26 cellular contexts compared by ENCODE assay signal in genomic region chr1:91133240-91133639, GRCh38.
A peak's percentile ranks its signal among the peaks of the same experiment; 100 is the strongest.
DNase-seq lines count a peak whose midpoint lies in the region; ATAC-seq, FAIRE-seq and TF ChIP-seq lines count a peak whose summit lies in the region.
"Had no signal": no experiment of that assay in that cellular context is flagged by ENCODE, and none has a peak within 500 bp of the region (broad histone marks: within the 10 kb centered on the region; RNA-seq: fewer than 3 reads in every experiment).

No MANE protein-coding gene starts in this region.

- intact Hi-C loops in colonic mucosa (cut with DNase I) (no loop called here), mucosa of descending colon (cut with DNase I, micrococcal nuclease) (no loop called here), heart right ventricle (cut with DNase I) (no loop called here)

- H3K4me3 ChIP-seq in GM23338 (no peak overlapping the region), colonic mucosa (no peak overlapping the region), mucosa of descending colon (no peak overlapping the region), subcutaneous abdominal adipose tissue (ENCODE audit: low read depth in 1 of 5, low read length in 5 of 5) (peak overlapping the region in 2 of 5 donors; percentile 3 to 43), heart right ventricle (no peak overlapping the region)
- H3K4me3 ChIP-seq in CD8-positive, alpha-beta memory T cell (ENCODE audit: low read length): no peak overlapping the region
- H3K4me3 ChIP-seq: BLaER1, GM12878, HAP-1 had no signal

- no peak overlapping the region for H3K4me3 Mint-ChIP-seq in GM23338
- H3K4me3 Mint-ChIP-seq in CD8-positive, alpha-beta memory T cell: no peak overlapping the region
- H3K4me3 Mint-ChIP-seq: B cell; CD4-positive, CD25-positive, alpha-beta regulatory T cell; CD8-positive, alpha-beta T cell; HFFc6 had no signal

- H3K27ac ChIP-seq in GM23338 (ENCODE audit: low read depth) (no peak overlapping the region), colonic mucosa (peak overlapping the region; percentile 64), subcutaneous abdominal adipose tissue (ENCODE audit: low read depth, low read length) (peak overlapping the region; percentile 24), heart right ventricle (no peak overlapping the region)
- H3K27ac ChIP-seq in CD8-positive, alpha-beta memory T cell (ENCODE audit: low read depth, low read length): no peak overlapping the region
- H3K27ac ChIP-seq: 22Rv1, BLaER1, C4-2B had no signal

- H3K4me1 Mint-ChIP-seq in GM23338: peaks cover 3% of the 10 kb centered on the region
- H3K4me1 Mint-ChIP-seq in CD8-positive, alpha-beta memory T cell: peaks cover 2 to 8% (median 8%) of the 10 kb centered on the region in 3 donors
- H3K4me1 Mint-ChIP-seq: B cell; CD4-positive, CD25-positive, alpha-beta regulatory T cell had no signal

- H3K27ac Mint-ChIP-seq in GM23338: no peak overlapping the region
- no peak overlapping the region for H3K27ac Mint-ChIP-seq in CD8-positive, alpha-beta memory T cell
- H3K27ac Mint-ChIP-seq: B cell; CD4-positive, CD25-positive, alpha-beta regulatory T cell; CD8-positive, alpha-beta T cell; HFFc6 had no signal

- no peak overlapping the region for H3K9ac ChIP-seq in colonic mucosa (ENCODE audit: low read depth in 2 of 2, low read length in 2 of 2)
- no peak overlapping the region for H3K9ac ChIP-seq in subcutaneous abdominal adipose tissue (ENCODE audit: low read length in 5 of 5)
- H3K9ac ChIP-seq: BLaER1 had no signal

- TF ChIP-seq CTCF in GM23338 (conservative IDR thresholded peaks at IDR 0.05; ENCODE audit: low read depth in 2 of 2): no peak
- TF ChIP-seq CTCF in colonic mucosa (IDR thresholded peaks at IDR 0.05): no peak
- TF ChIP-seq CTCF in mucosa of descending colon (IDR thresholded peaks at IDR 0.05): no peak
- TF ChIP-seq CTCF in heart right ventricle (IDR thresholded peaks at IDR 0.05): no peak

- H3K9me3 ChIP-seq in colonic mucosa (no peaks in the 10 kb centered on the region), mucosa of descending colon (no peaks in the 10 kb centered on the region), subcutaneous abdominal adipose tissue (ENCODE audit: control insufficient read depth in 5 of 5, low read length in 5 of 5) (no peaks in the 10 kb centered on the region), heart right ventricle (no peaks in the 10 kb centered on the region)
- no peaks in the 10 kb centered on the region for H3K9me3 ChIP-seq in CD8-positive, alpha-beta memory T cell (ENCODE audit: low read length)
- H3K9me3 ChIP-seq: BLaER1, HAP-1 had no signal

- peak overlapping the region; percentile 74; the same call in 1 of the 2 replicates for H2AFZ ChIP-seq in GM23338

- H3K9me2 ChIP-seq in GM23338 (ENCODE audit: insufficient read depth): peaks cover 8% of the 10 kb centered on the region; the same call in 1 of the 2 replicates

- H3K4me1 ChIP-seq in GM23338 (ENCODE audit: insufficient read depth): peaks cover 10% of the 10 kb centered on the region
- H3K4me1 ChIP-seq in colonic mucosa: no peaks in the 10 kb centered on the region
- peaks cover 21% of the 10 kb centered on the region for H3K4me1 ChIP-seq in mucosa of descending colon (ENCODE audit: low read depth)
- peaks cover 0 to 13% (median 9%) of the 10 kb centered on the region in 5 donors for H3K4me1 ChIP-seq in subcutaneous abdominal adipose tissue (ENCODE audit: control insufficient read depth in 5 of 5, insufficient read depth in 5 of 5, low read length in 5 of 5)
- H3K4me1 ChIP-seq in heart right ventricle: no peaks in the 10 kb centered on the region
- H3K4me1 ChIP-seq in CD8-positive, alpha-beta memory T cell (ENCODE audit: insufficient read depth, low read length): no peaks in the 10 kb centered on the region
- H3K4me1 ChIP-seq: BLaER1, HAP-1 had no signal

- POLR2A ChIA-PET in CD8-positive, alpha-beta memory T cell (lab: Charles Lee): no interaction called here

- no peaks in the 10 kb centered on the region for H3K36me3 Mint-ChIP-seq in GM23338 (ENCODE audit: low read depth)
- H3K36me3 Mint-ChIP-seq in CD8-positive, alpha-beta memory T cell: no peaks in the 10 kb centered on the region
- H3K36me3 Mint-ChIP-seq: CD4-positive, CD25-positive, alpha-beta regulatory T cell; CD8-positive, alpha-beta T cell had no signal

- CTCF ChIA-PET in CD8-positive, alpha-beta memory T cell (lab: Charles Lee): no interaction called here

- no peaks in the 10 kb centered on the region for H3F3A ChIP-seq in GM23338 (replicated peaks; ENCODE audit: low read depth)

- no peak for FAIRE-seq in GM12891 (lab: Jason Lieb, UNC)
- FAIRE-seq: A204.1, D721Med, GM12878, GM18507, H54 had no signal

- DNase-seq in GM23338 (ENCODE audit: low spot score): no peak
- peak; percentile 51 for DNase-seq in colonic mucosa
- DNase-seq in mucosa of descending colon: peak in 2 of 3 donors; percentile 52 to 63
- no peak for DNase-seq in heart right ventricle
- DNase-seq in CD8-positive, alpha-beta memory T cell: no peak
- no peak for DNase-seq in GM12891 (ENCODE audit: insufficient read length, low spot score)
- DNase-seq: CD4-positive, CD25-positive, alpha-beta regulatory T cell; CD8-positive, alpha-beta T cell; DMS 273 treated with DMSO at 0.1 percent for 48 hours; DMS79; EL; GDM1; GOT3; HFFc6 had no signal

- no peaks in the 10 kb centered on the region for H3K27me3 ChIP-seq in GM23338 (ENCODE audit: insufficient read depth)
- no peaks in the 10 kb centered on the region for H3K27me3 ChIP-seq in colonic mucosa
- no peaks in the 10 kb centered on the region for H3K27me3 ChIP-seq in subcutaneous abdominal adipose tissue (ENCODE audit: control insufficient read depth in 5 of 5, insufficient read depth in 4 of 5, low read length in 5 of 5)
- peaks cover 0 to 18% (median 4%) of the 10 kb centered on the region in 7 donors for H3K27me3 ChIP-seq in heart right ventricle
- no peaks in the 10 kb centered on the region for H3K27me3 ChIP-seq in CD8-positive, alpha-beta memory T cell (ENCODE audit: insufficient read depth, low read length, poor library complexity, severe bottlenecking)
- H3K27me3 ChIP-seq: BLaER1 had no signal

- no peaks in the 10 kb centered on the region for H3K79me2 ChIP-seq in GM23338 (replicated peaks; ENCODE audit: insufficient read depth)

- ATAC-seq in GM23338: no peak
- ATAC-seq in mucosa of descending colon: peak; percentile 91
- ATAC-seq in HG02798 (IDR thresholded peaks at IDR 0.05; ENCODE audit: poor library complexity, unreplicated experiment): no peak
- no peak for ATAC-seq in heart right ventricle
- ATAC-seq: CD8-positive, alpha-beta T cell; GM12878 had no signal

- no peaks in the 10 kb centered on the region; the same call in 2 of the 3 replicates for H3K9me3 Mint-ChIP-seq in GM23338
- H3K9me3 Mint-ChIP-seq in CD8-positive, alpha-beta memory T cell: no peaks in the 10 kb centered on the region
- H3K9me3 Mint-ChIP-seq: CD8-positive, alpha-beta T cell; HFFc6 had no signal

- no peak for TF ChIP-seq POLR2A in GM12891 (IDR thresholded peaks at IDR 0.05; ENCODE audit: low read depth, low read length)

- 81 to 87% methylated on average over 4 of the region's 4 CpGs for WGBS in heart right ventricle, 2 donors

- H3K36me3 ChIP-seq in GM23338 (ENCODE audit: insufficient read depth) (no peaks in the 10 kb centered on the region), colonic mucosa (no peaks in the 10 kb centered on the region), mucosa of descending colon (ENCODE audit: low read depth) (no peaks in the 10 kb centered on the region), subcutaneous abdominal adipose tissue (ENCODE audit: control insufficient read depth in 5 of 5, insufficient read depth in 5 of 5, low read length in 5 of 5) (no peaks in the 10 kb centered on the region), heart right ventricle (no peaks in the 10 kb centered on the region)
- H3K36me3 ChIP-seq in CD8-positive, alpha-beta memory T cell (ENCODE audit: insufficient read depth, low read length): no peaks in the 10 kb centered on the region
- H3K36me3 ChIP-seq: BLaER1, HAP-1 had no signal

- H3K27me3 Mint-ChIP-seq in GM23338 (ENCODE audit: insufficient read depth, low read depth, poor library complexity): peaks cover 7% of the 10 kb centered on the region
- peaks cover 0 to 3% of the 10 kb centered on the region in 2 donors for H3K27me3 Mint-ChIP-seq in CD8-positive, alpha-beta memory T cell
- H3K27me3 Mint-ChIP-seq: B cell; CD4-positive, CD25-positive, alpha-beta regulatory T cell had no signal

- H3K4me2 ChIP-seq in GM23338: no peak overlapping the region
- H3K4me2 ChIP-seq: BLaER1 had no signal

- no peaks in the 10 kb centered on the region for H4K20me1 ChIP-seq in GM23338 (replicated peaks; ENCODE audit: insufficient read depth)
- H4K20me1 ChIP-seq: BLaER1 had no signal

TF ChIP-seq in GM23338, 12 proteins besides CTCF, POLR2A, EP300 and RAD21:
- no peak for TF ChIP-seq CREB1 (CRISPR knock-in tag; IDR thresholded peaks at IDR 0.05; ENCODE audit: low read depth)
- TF ChIP-seq ZNF114 (CRISPR knock-in tag; IDR thresholded peaks at IDR 0.05): no peak
- TF ChIP-seq JUNB (IDR thresholded peaks at IDR 0.05; ENCODE audit: unreplicated experiment): no peak
- TF ChIP-seq NANOG (IDR thresholded peaks at IDR 0.05; ENCODE audit: borderline replicate concordance): no peak
- TF ChIP-seq EZH2 (IDR thresholded peaks at IDR 0.05; ENCODE audit: low read depth, unreplicated experiment): no peak

TF ChIP-seq in GM12891, 5 proteins besides CTCF, POLR2A, EP300 and RAD21:
- TF ChIP-seq POLR2AphosphoS5 (IDR thresholded peaks at IDR 0.05; ENCODE audit: low read depth, low read length) (no peak), PAX5 (IDR thresholded peaks at IDR 0.05; ENCODE audit: insufficient read depth, low read length, severe bottlenecking) (no peak), SPI1 (IDR thresholded peaks at IDR 0.05; ENCODE audit: low read depth, low read length) (no peak)
TF ChIP-seq in GM12891: peak in this region for 0.

Comparison
In these comparisons a context has a peak if more than half of its experiments do, and no peak if none do; other contexts are left out.
1. DNase-seq: peak in colonic mucosa (single experiment) and mucosa of descending colon (2 of 3); none in GM23338 (single experiment), heart right ventricle (0 of 2), CD8-positive, alpha-beta memory T cell (0 of 5) and GM12891 (single experiment).
2. H3K27ac ChIP-seq: peak in colonic mucosa (single experiment) and subcutaneous abdominal adipose tissue (single experiment); none in GM23338 (single experiment), heart right ventricle (0 of 10) and CD8-positive, alpha-beta memory T cell (single experiment).